16 cellular contexts compared by ENCODE assay signal in the genomic region with DNA sequence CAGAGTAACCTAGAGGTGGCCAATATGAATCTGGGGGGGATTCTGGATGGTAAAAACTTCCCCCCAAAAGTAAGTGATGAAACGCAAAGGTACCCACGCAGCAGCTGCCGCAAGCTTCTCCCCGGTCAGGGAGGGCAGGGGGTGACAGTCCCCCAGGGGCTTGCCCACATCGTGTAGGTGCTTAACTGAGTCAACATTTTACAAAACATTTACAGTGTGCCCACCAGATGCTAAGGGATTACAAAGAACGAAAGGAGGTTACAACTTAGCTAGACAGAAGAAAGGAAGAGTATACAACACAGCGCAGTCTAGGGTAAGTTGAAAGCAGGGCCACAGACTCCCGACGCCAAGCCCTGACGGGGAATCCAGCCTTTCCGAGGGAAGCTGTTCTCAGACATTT. TPM values are rescaled to one million over a fixed set of nuclear protein-coding genes. Genes with fewer than 3 reads are reported as not detected.
A peak's percentile ranks its signal among the peaks of the same experiment; 100 is the strongest.
DNase-seq lines count a peak whose midpoint lies in the region; ATAC-seq and TF ChIP-seq lines count a peak whose summit lies in the region.
"Had no signal": no experiment of that assay in that cellular context is flagged by ENCODE, and none has a peak within 500 bp of the region (broad histone marks: within the 10 kb centered on the region; RNA-seq: fewer than 3 reads in every experiment).

No MANE protein-coding gene starts in this region.

- H3K79me2 ChIP-seq in GM23248 (ENCODE audit: insufficient read depth): peaks cover 100% of the 10 kb centered on the region

- H3K9me3 ChIP-seq in BLaER1 (no peaks in the 10 kb centered on the region), lower lobe of right lung (no peaks in the 10 kb centered on the region), GM23248 (ENCODE audit: low read depth) (no peaks in the 10 kb centered on the region)
- H3K9me3 ChIP-seq: gastroesophageal sphincter, ovary, thoracic aorta had no signal

- no peak overlapping the region for H3K4me3 Mint-ChIP-seq in activated T-helper 1 cell treated with anti-CD3 and anti-CD28 coated beads, Interleukin-12 subunit alpha, Interleukin-12 subunit beta, Interleukin-2, Interleukin-4 antibody, amounts not matched to agents 30 ng/mL and 10 ng/mL and 1 ng/mL, durations not matched to agents 14 hours and 24 hours and 36 hours
- H3K4me3 Mint-ChIP-seq: T-helper 1 cell treated with Interleukin-12 subunit alpha and Interleukin-12 subunit beta and Interleukin-4 antibody, amounts not matched to agents 30 μg/mL and 1 μg/mL, for 36 hours had no signal

- H4K20me1 ChIP-seq in BLaER1 (no peaks in the 10 kb centered on the region), GM23248 (ENCODE audit: insufficient read depth) (peaks cover 6% of the 10 kb centered on the region; the same call in 1 of the 2 replicates)

- ATAC-seq in lower lobe of right lung: no peak
- no peak for ATAC-seq in HG03097 (IDR thresholded peaks at IDR 0.05; ENCODE audit: low FRiP score, unreplicated experiment)
- no peak for ATAC-seq in GM19455 (IDR thresholded peaks at IDR 0.05; ENCODE audit: unreplicated experiment)
- ATAC-seq in GM21576 (IDR thresholded peaks at IDR 0.05; ENCODE audit: unreplicated experiment): no peak
- ATAC-seq: gastroesophageal sphincter had no signal

- H3K27me3 ChIP-seq in BLaER1 (no peaks in the 10 kb centered on the region), GM06990 (replicated peaks; ENCODE audit: control insufficient read depth, insufficient read depth, low read length) (no peaks in the 10 kb centered on the region), lower lobe of right lung (ENCODE audit: low read depth) (no peaks in the 10 kb centered on the region), GM23248 (replicated peaks; ENCODE audit: insufficient read depth) (no peaks in the 10 kb centered on the region)
- H3K27me3 ChIP-seq: gastroesophageal sphincter, ovary had no signal

- TF ChIP-seq CTCF in GM06990 (IDR thresholded peaks at IDR 0.05; ENCODE audit: insufficient read depth, low read length, poor library complexity, severe bottlenecking) (no peak), lower lobe of right lung (IDR thresholded peaks at IDR 0.05) (no peak)

- no peaks in the 10 kb centered on the region for H3K9me2 ChIP-seq in GM23248 (ENCODE audit: insufficient read depth)

- H3K4me3 ChIP-seq in BLaER1 (no peak overlapping the region), GM06990 (replicated peaks; ENCODE audit: low read depth, low read length) (peak overlapping the region; percentile 38), lower lobe of right lung (peak overlapping the region; percentile 22), GM23248 (no peak overlapping the region)
- H3K4me3 ChIP-seq: gastroesophageal sphincter, ovary, thoracic aorta had no signal

- H3K9ac ChIP-seq in BLaER1: no peak overlapping the region
- no peak overlapping the region for H3K9ac ChIP-seq in GM23248

- peak overlapping the region; percentile 40 for H3K27ac Mint-ChIP-seq in activated T-helper 1 cell treated with anti-CD3 and anti-CD28 coated beads, Interleukin-12 subunit alpha, Interleukin-12 subunit beta, Interleukin-2, Interleukin-4 antibody, amounts not matched to agents 30 ng/mL and 10 ng/mL and 1 ng/mL, durations not matched to agents 14 hours and 24 hours and 36 hours
- H3K27ac Mint-ChIP-seq: T-helper 1 cell treated with Interleukin-12 subunit alpha and Interleukin-12 subunit beta and Interleukin-4 antibody, amounts not matched to agents 30 μg/mL and 1 μg/mL, for 36 hours had no signal

- H3K4me2 ChIP-seq in BLaER1 (no peak overlapping the region), GM23248 (ENCODE audit: unreplicated experiment) (no peak overlapping the region)

- H3K4me1 Mint-ChIP-seq in activated T-helper 1 cell treated with anti-CD3 and anti-CD28 coated beads, Interleukin-12 subunit alpha, Interleukin-12 subunit beta, Interleukin-2, Interleukin-4 antibody, amounts not matched to agents 30 ng/mL and 10 ng/mL and 1 ng/mL, durations not matched to agents 14 hours and 24 hours and 36 hours (ENCODE audit: low read depth): peaks cover 85% of the 10 kb centered on the region

- in situ Hi-C loops in GM23248 (cut with MboI): no loop called here

- no peaks in the 10 kb centered on the region for H3K9me3 Mint-ChIP-seq in activated T-helper 1 cell treated with anti-CD3 and anti-CD28 coated beads, Interleukin-12 subunit alpha, Interleukin-12 subunit beta, Interleukin-2, Interleukin-4 antibody, amounts not matched to agents 30 ng/mL and 10 ng/mL and 1 ng/mL, durations not matched to agents 14 hours and 24 hours and 36 hours
- H3K9me3 Mint-ChIP-seq: T-helper 1 cell treated with Interleukin-12 subunit alpha and Interleukin-12 subunit beta and Interleukin-4 antibody, amounts not matched to agents 30 μg/mL and 1 μg/mL, for 36 hours had no signal

- H2AFZ ChIP-seq in GM23248: no peak overlapping the region

- H3K4me1 ChIP-seq in BLaER1 (peaks cover 81% of the 10 kb centered on the region), lower lobe of right lung (peaks cover 64% of the 10 kb centered on the region), GM23248 (ENCODE audit: insufficient read depth) (peaks cover 2% of the 10 kb centered on the region; the same call in 1 of the 2 replicates)

- H3K36me3 Mint-ChIP-seq in activated T-helper 1 cell treated with anti-CD3 and anti-CD28 coated beads, Interleukin-12 subunit alpha, Interleukin-12 subunit beta, Interleukin-2, Interleukin-4 antibody, amounts not matched to agents 30 ng/mL and 10 ng/mL and 1 ng/mL, durations not matched to agents 14 hours and 24 hours and 36 hours (ENCODE audit: low read depth): peaks cover 38% of the 10 kb centered on the region

- H3K27ac ChIP-seq in BLaER1: peak overlapping the region; percentile 19; the same call in 1 of the 2 replicates
- H3K27ac ChIP-seq in lower lobe of right lung: peak overlapping the region; percentile 57
- H3K27ac ChIP-seq in GM23248: no peak overlapping the region
- H3K27ac ChIP-seq: thoracic aorta had no signal

- intact Hi-C loops in activated T-helper 1 cell treated with anti-CD3 and anti-CD28 coated beads, Interleukin-12 subunit alpha, Interleukin-12 subunit beta, Interleukin-2, Interleukin-4 antibody, amounts not matched to agents 30 ng/mL and 10 ng/mL and 1 ng/mL, durations not matched to agents 14 hours and 24 hours and 36 hours (cut with micrococcal nuclease): no loop called here
- intact Hi-C loops in lower lobe of right lung (cut with DNase I): no loop called here

- no peaks in the 10 kb centered on the region for H3K27me3 Mint-ChIP-seq in activated T-helper 1 cell treated with anti-CD3 and anti-CD28 coated beads, Interleukin-12 subunit alpha, Interleukin-12 subunit beta, Interleukin-2, Interleukin-4 antibody, amounts not matched to agents 30 ng/mL and 10 ng/mL and 1 ng/mL, durations not matched to agents 14 hours and 24 hours and 36 hours (ENCODE audit: insufficient read depth)

- DNase-seq in GM06990 (ENCODE audit: extremely low read depth, insufficient read length) (peak; percentile 60), lower lobe of right lung (no peak), GM23248 (no peak)
- DNase-seq in activated T-helper 1 cell treated with anti-CD3 and anti-CD28 coated beads, Interleukin-12 subunit alpha, Interleukin-12 subunit beta, Interleukin-2, Interleukin-4 antibody, amounts not matched to agents 30 ng/mL and 10 ng/mL and 1 ng/mL, durations not matched to agents 14 hours and 24 hours and 36 hours (ENCODE audit: low spot score): no peak
- DNase-seq: activated CD4-positive, alpha-beta T cell treated with anti-CD3 and anti-CD28 coated beads for 48 hours; DND-41; NCI-H1694 treated with DMSO at 0.1 percent for 48 hours; NCI-H526; ovary had no signal

- H3F3A ChIP-seq in GM23248 (ENCODE audit: insufficient read depth): no peaks in the 10 kb centered on the region

- H3K36me3 ChIP-seq in BLaER1 (peaks cover 12% of the 10 kb centered on the region), GM06990 (ENCODE audit: control insufficient read depth, insufficient read depth, low read length) (no peaks in the 10 kb centered on the region), lower lobe of right lung (no peaks in the 10 kb centered on the region), GM23248 (ENCODE audit: low read depth) (no peaks in the 10 kb centered on the region)
- H3K36me3 ChIP-seq: gastroesophageal sphincter, ovary, thoracic aorta had no signal

- 94% methylated on average over 11 of the region's 11 CpGs for WGBS in GM23248 (ENCODE audit: low coverage in 1 of 2, low lambda C conversion rate in 2 of 2, missing lambda C conversion rate in 2 of 2), 2 experiments

RNA-seq across cellular contexts. Expression of gene LPIN2, which starts 45.6 kb away (rescaled TPM):
- 86.6 and 91.8 TPM in 2 replicates for total RNA-seq in activated T-helper 1 cell treated with anti-CD3 and anti-CD28 coated beads, Interleukin-12 subunit alpha, Interleukin-12 subunit beta, Interleukin-2, Interleukin-4 antibody, amounts not matched to agents 30 ng/mL and 10 ng/mL and 1 ng/mL, durations not matched to agents 14 hours and 24 hours and 36 hours
- total RNA-seq in lower lobe of right lung: 51.1 TPM
- 29.2 and 33.9 TPM in 2 replicates for total RNA-seq in GM23248 (2014; rRNA removed; shearing (Covaris generic))
- 19.5 and 19.8 TPM in 2 replicates for polyA plus RNA-seq in GM23248 (2016; fragmentation: Nextera tagmentation; extraction: Ambion mirVana)

Comparison
In these comparisons a context has a peak if more than half of its experiments do, and no peak if none do; other contexts are left out.
1. H3K4me3 ChIP-seq: peak in GM06990 (single experiment) and lower lobe of right lung (single experiment); none in BLaER1 (single experiment) and GM23248 (single experiment).